ENCODE assay signal across 9 cellular contexts in the genomic region with DNA sequence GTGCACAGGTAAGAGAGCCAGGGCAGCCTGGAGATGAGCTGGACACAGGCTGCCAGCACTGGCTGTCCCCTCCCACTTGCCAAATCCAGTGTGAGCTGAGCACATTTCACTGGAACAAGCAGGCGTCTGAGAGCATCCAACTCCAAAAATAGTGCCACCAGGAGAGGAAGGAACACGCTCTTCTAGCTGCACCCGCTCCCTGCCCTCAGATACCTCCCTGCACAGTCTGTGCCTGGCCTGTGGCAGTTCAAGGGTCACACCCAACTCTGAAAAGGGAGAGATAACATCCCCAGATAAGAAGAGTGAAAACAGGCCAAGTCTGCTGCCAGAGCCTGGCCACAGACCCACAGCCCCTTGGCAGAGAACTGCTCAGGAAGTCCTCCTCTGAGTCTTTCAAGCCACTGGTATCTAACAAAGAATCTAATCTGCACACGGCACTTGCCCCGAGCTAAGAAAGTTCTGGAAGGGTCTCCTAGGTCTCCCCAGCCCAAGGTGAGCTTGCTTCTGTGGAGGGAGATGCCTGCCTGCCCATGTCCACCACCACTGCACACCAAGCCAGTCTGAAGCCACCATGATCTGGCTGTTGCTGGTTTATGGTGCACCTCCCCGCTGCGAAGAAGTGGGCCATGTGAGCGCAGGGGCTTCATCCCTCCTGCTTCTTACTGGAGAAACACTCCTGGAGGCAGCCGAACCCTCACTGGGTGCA. TPM values are rescaled to one million over a fixed set of nuclear protein-coding genes. Genes with fewer than 3 reads are reported as not detected.
DNase-seq lines count a peak whose midpoint lies in the region; ATAC-seq and TF ChIP-seq lines count a peak whose summit lies in the region.
"Had no signal": no experiment of that assay in that cellular context is flagged by ENCODE, and none has a peak within 500 bp of the region (broad histone marks: within the 10 kb centered on the region; RNA-seq: fewer than 3 reads in every experiment).

No MANE protein-coding gene starts in this region.

- H3K36me3 ChIP-seq in left lung = no peaks in the 10 kb centered on the region

- no peaks in the 10 kb centered on the region for H3K36me3 Mint-ChIP-seq in activated naive CD4-positive, alpha-beta T cell treated with anti-CD3 and anti-CD28 coated beads for 36 hours (ENCODE audit: low read depth)
- no peaks in the 10 kb centered on the region for H3K36me3 Mint-ChIP-seq in type B pancreatic cell

- POLR2A ChIA-PET in GM10248 (lab: Yijun Ruan, JAX) = interaction anchor here (0.7 to 1.0 kb wide), 3 partner anchors 13 to 16 kb away, joined by 3 read pairs; a partner anchor contains a TSS

- H3K27me3 ChIP-seq in left lung = no peaks in the 10 kb centered on the region

- intact Hi-C loops in activated naive CD4-positive, alpha-beta T cell treated with anti-CD3 and anti-CD28 coated beads for 36 hours (cut with micrococcal nuclease) = no loop called here
- intact Hi-C loops in left lung (cut with DNase I) = no loop called here

- in situ Hi-C loops in astrocyte of the spinal cord (cut with HindIII; ENCODE audit: low sequenced_read_pairs) = no loop called here

- DNase-seq in activated naive CD4-positive, alpha-beta T cell treated with anti-CD3 and anti-CD28 coated beads for 36 hours = no peak
- DNase-seq in activated naive CD4-positive, alpha-beta T cell treated with anti-CD3 and anti-CD28 coated beads, Interleukin-2, amount 50 U/mL, for 16 hours = no peak
- peak; percentile 27 for DNase-seq in astrocyte of the spinal cord (ENCODE audit: low read depth, low spot score)
- no peak for DNase-seq in left lung
- no peak for DNase-seq in type B pancreatic cell (ENCODE audit: extremely low spot score, unreplicated experiment)
- DNase-seq in GM10248 (ENCODE audit: extremely low spot score) = no peak

- TF ChIP-seq CTCF in astrocyte of the spinal cord (IDR thresholded peaks at IDR 0.05; ENCODE audit: low read depth, low read length) (no peak), left lung (IDR thresholded peaks at IDR 0.05) (no peak), type B pancreatic cell (conservative IDR thresholded peaks at IDR 0.05) (no peak), GM10248 (IDR thresholded peaks at IDR 0.05; ENCODE audit: control extremely low read depth, extremely low read depth, low read depth, missing control alignments) (no peak)

- no peaks in the 10 kb centered on the region for H3K9me3 Mint-ChIP-seq in activated naive CD4-positive, alpha-beta T cell treated with anti-CD3 and anti-CD28 coated beads for 36 hours
- no peaks in the 10 kb centered on the region for H3K9me3 Mint-ChIP-seq in type B pancreatic cell
- H3K9me3 Mint-ChIP-seq: neural crest cell had no signal

- H3K4me1 Mint-ChIP-seq in activated naive CD4-positive, alpha-beta T cell treated with anti-CD3 and anti-CD28 coated beads for 36 hours (ENCODE audit: low read depth) = peaks cover 58% of the 10 kb centered on the region
- peaks cover 40% of the 10 kb centered on the region for H3K4me1 Mint-ChIP-seq in type B pancreatic cell (ENCODE audit: unreplicated experiment)

- CTCF ChIA-PET in activated naive CD4-positive, alpha-beta T cell treated with anti-CD3 and anti-CD28 coated beads for 36 hours (lab: Charles Lee) = interaction anchor here (0.9 to 2.0 kb wide), 3 partner anchors 9 to 26 kb away, joined by 3 to 9 read pairs (median 3); no protein-coding TSS in a partner anchor
- CTCF ChIA-PET in GM10248 (lab: Yijun Ruan, JAX) = interaction anchor here (1.0 to 6.7 kb wide), 6 partner anchors 9 to 82 kb away, joined by 3 to 38 read pairs (median 6); no protein-coding TSS in a partner anchor

- peak overlapping the region; percentile 39 for H3K27ac Mint-ChIP-seq in activated naive CD4-positive, alpha-beta T cell treated with anti-CD3 and anti-CD28 coated beads for 36 hours
- H3K27ac Mint-ChIP-seq in type B pancreatic cell = peak overlapping the region; percentile 71

- no peak overlapping the region for H3K4me3 ChIP-seq in astrocyte of the spinal cord (ENCODE audit: low read depth, low read length)
- no peak overlapping the region for H3K4me3 ChIP-seq in left lung

- no peak overlapping the region for H3K4me3 Mint-ChIP-seq in activated naive CD4-positive, alpha-beta T cell treated with anti-CD3 and anti-CD28 coated beads for 36 hours
- no peak overlapping the region for H3K4me3 Mint-ChIP-seq in type B pancreatic cell
- H3K4me3 Mint-ChIP-seq: neural crest cell had no signal

- peak overlapping the region; percentile 21 to 95 for H3K27ac ChIP-seq in left lung

- no peaks in the 10 kb centered on the region for H3K27me3 Mint-ChIP-seq in activated naive CD4-positive, alpha-beta T cell treated with anti-CD3 and anti-CD28 coated beads for 36 hours (ENCODE audit: low read depth)
- no peaks in the 10 kb centered on the region for H3K27me3 Mint-ChIP-seq in type B pancreatic cell

- ATAC-seq in left lung = peak; percentile 6
- no peak for ATAC-seq in GM21723 (IDR thresholded peaks at IDR 0.05; ENCODE audit: unreplicated experiment)
- no peak for ATAC-seq in HG03469 (IDR thresholded peaks at IDR 0.05; ENCODE audit: unreplicated experiment)

- peaks cover 43 to 96% of the 10 kb centered on the region in 2 donors for H3K4me1 ChIP-seq in left lung

- H3K9me3 ChIP-seq in left lung = no peaks in the 10 kb centered on the region

RNA-seq across cellular contexts. Expression of a gene that starts 14.7 kb away (rescaled TPM):
- 10 to 100 TPM; 14.1 TPM for total RNA-seq in activated naive CD4-positive, alpha-beta T cell treated with anti-CD3 and anti-CD28 coated beads for 36 hours
- 10 to 100 TPM; 13.3 to 22.9 TPM for total RNA-seq in left lung
- total RNA-seq in type B pancreatic cell (ENCODE audit: low replicate concordance) = 13.6 and 16.7 TPM in 2 replicates

RNA-seq across cellular contexts. Expression of a gene that starts 36.2 kb away (rescaled TPM):
- 100 to 1,000 TPM; 161 to 163 TPM for total RNA-seq in activated naive CD4-positive, alpha-beta T cell treated with anti-CD3 and anti-CD28 coated beads for 36 hours
- 100 to 1,000 TPM; 176 to 195 TPM for total RNA-seq in left lung
- total RNA-seq in type B pancreatic cell (ENCODE audit: low replicate concordance) = 151 and 191 TPM in 2 replicates

RNA-seq across cellular contexts. Expression of a gene that starts 50.5 kb away (rescaled TPM):
- 10 to 100 TPM; 86.7 TPM for total RNA-seq in activated naive CD4-positive, alpha-beta T cell treated with anti-CD3 and anti-CD28 coated beads for 36 hours
- total RNA-seq in left lung (10 to 100 TPM; 68.9 to 86.2 TPM), type B pancreatic cell (ENCODE audit: low replicate concordance) (72.9 and 73.9 TPM in 2 replicates)
